10 cellular contexts compared by ENCODE assay signal in the genomic region with DNA sequence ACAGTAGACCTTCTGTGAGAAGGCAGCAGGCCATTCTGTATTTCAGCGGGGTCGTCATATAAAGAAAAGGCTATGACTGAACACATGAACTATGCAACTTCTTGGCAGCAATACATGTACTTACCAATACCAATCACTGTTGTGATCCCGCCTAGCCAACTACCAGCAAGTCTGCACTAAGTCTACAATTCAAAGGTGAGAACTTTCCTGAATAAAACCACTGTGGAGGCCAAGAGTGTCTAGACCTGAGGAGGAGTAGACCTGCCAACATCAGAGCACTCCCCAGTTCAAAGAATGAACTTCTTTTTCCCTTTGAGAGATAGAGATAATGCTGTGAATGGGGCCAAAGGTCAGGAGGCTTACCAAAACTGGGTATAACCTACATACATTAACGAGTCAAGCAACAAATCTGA.
A peak's percentile ranks its signal among the peaks of the same experiment; 100 is the strongest.
DNase-seq lines count a peak whose midpoint lies in the region; ATAC-seq lines count a peak whose summit lies in the region.
"Had no signal": no experiment of that assay in that cellular context is flagged by ENCODE, and none has a peak within 500 bp of the region (broad histone marks: within the 10 kb centered on the region; RNA-seq: fewer than 3 reads in every experiment).

No MANE protein-coding gene starts in this region.

- H3K36me3 Mint-ChIP-seq in activated T-helper 17 cell treated with anti-CD3 and anti-CD28 coated beads, Interleukin-2, amount 50 U/mL, for 72 hours (ENCODE audit: low read depth), result peaks cover 20% of the 10 kb centered on the region

- H3K9me3 Mint-ChIP-seq in activated T-helper 17 cell treated with anti-CD3 and anti-CD28 coated beads, Interleukin-2, amount 50 U/mL, for 72 hours, result no peaks in the 10 kb centered on the region

- peak overlapping the region; percentile 13 for H3K27ac Mint-ChIP-seq in activated T-helper 17 cell treated with anti-CD3 and anti-CD28 coated beads, Interleukin-2, amount 50 U/mL, for 72 hours

- peak; percentile 31 for DNase-seq in GM04503 (ENCODE audit: low read depth)
- DNase-seq in foreskin melanocyte, result peak; percentile 66
- no peak for DNase-seq in sciatic nerve (ENCODE audit: low spot score)
- no peak for DNase-seq in NCI-H69 (lab: John Stamatoyannopoulos, UW)
- DNase-seq in NCI-H1694 treated with DMSO at 0.1 percent for 48 hours (lab: John Stamatoyannopoulos, UW), result no peak
- DNase-seq: activated CD4-positive, alpha-beta T cell treated with anti-CD3 and anti-CD28 coated beads for 48 hours; stimulated activated CD4-positive, alpha-beta T cell treated with anti-CD3 and anti-CD28 coated beads, Interleukin-12 subunit alpha, Interleukin-12 subunit beta, amount 100 ng/mL, for 4 hours had no signal

- H3K27me3 Mint-ChIP-seq in activated T-helper 17 cell treated with anti-CD3 and anti-CD28 coated beads, Interleukin-2, amount 50 U/mL, for 72 hours, result no peaks in the 10 kb centered on the region

- peaks cover 51% of the 10 kb centered on the region for H3K4me1 Mint-ChIP-seq in activated T-helper 17 cell treated with anti-CD3 and anti-CD28 coated beads, Interleukin-2, amount 50 U/mL, for 72 hours

- intact Hi-C loops in sciatic nerve (cut with DNase I), result no loop called here

- no peak for ATAC-seq in activated T-helper 17 cell treated with anti-CD3 and anti-CD28 coated beads, Interleukin-2, amount 50 U/mL, for 72 hours (replicated peaks)
- peak; percentile 71 for ATAC-seq in sciatic nerve
- no peak for ATAC-seq in HG03460 (IDR thresholded peaks at IDR 0.05; ENCODE audit: unreplicated experiment)
- no peak for ATAC-seq in GM18498 (IDR thresholded peaks at IDR 0.05; ENCODE audit: unreplicated experiment)

- H3K4me3 Mint-ChIP-seq in activated T-helper 17 cell treated with anti-CD3 and anti-CD28 coated beads, Interleukin-2, amount 50 U/mL, for 72 hours, result no peak overlapping the region

Comparison
In these comparisons a context has a peak if more than half of its experiments do, and no peak if none do; other contexts are left out.
1. DNase-seq: peak in GM04503 (single experiment) and foreskin melanocyte (single experiment); none in sciatic nerve (single experiment), NCI-H69 (single experiment) and NCI-H1694 treated with DMSO at 0.1 percent for 48 hours (single experiment).